In the genomic region with DNA sequence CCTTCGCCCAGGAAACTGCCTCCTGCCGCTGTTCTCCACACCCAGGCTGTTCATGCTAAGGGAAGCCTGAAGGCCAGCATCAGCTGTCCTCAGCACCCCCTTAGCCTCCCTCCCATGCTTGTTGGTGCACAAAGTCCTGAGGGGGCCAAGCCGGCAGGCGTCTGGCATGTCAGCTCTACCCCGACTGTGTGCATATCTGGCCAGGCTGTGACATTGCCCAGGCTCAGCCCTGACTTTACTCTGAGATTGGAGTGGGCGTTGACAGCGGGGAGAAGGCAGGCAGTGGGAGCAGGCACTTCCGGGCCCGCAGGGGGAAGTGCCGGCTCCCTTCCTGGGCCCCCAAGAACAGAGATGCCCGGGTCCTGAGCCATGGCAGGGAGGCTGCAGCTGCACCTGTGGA, we compare ENCODE assay signal across 19 cellular contexts.
"Had no signal": no experiment of that assay in that cellular context is flagged by ENCODE, and none has a peak within 500 bp of the region (broad histone marks: within the 10 kb centered on the region; RNA-seq: fewer than 3 reads in every experiment).

No MANE protein-coding gene starts in this region.

- H3K27ac ChIP-seq: ascending aorta, gastroesophageal sphincter, neutrophil, skin epidermis, VCaP had no signal

- ATAC-seq: gastroesophageal sphincter, left lobe of liver, mucosa of descending colon, sciatic nerve had no signal

- DNase-seq: activated CD4-positive, alpha-beta T cell treated with anti-CD3 and anti-CD28 coated beads for 4 hours; activated CD4-positive, alpha-beta T cell treated with anti-CD3 and anti-CD28 coated beads, Interleukin-2, amount 50 U/mL, for 4 hours; activated effector memory CD4-positive, alpha-beta T cell treated with Interleukin-2 at 50 U/mL for 16 hours; activated naive CD4-positive, alpha-beta T cell treated with Interleukin-2 at 50 U/mL for 16 hours; activated T-cell treated with anti-CD3 and anti-CD28 coated beads for 4 hours; caudate nucleus; cortex of kidney; mucosa of descending colon; stimulated activated CD4-positive, alpha-beta T cell treated with anti-CD3 and anti-CD28 coated beads, Interleukin-12 subunit alpha, Interleukin-12 subunit beta, amount 100 ng/mL, for 4 hours; stimulated activated CD4-positive, alpha-beta T cell treated with anti-CD3 and anti-CD28 coated beads, Interleukin-4, amount 100 ng/mL, for 1 hour; T-helper 1 cell had no signal

- H3K36me3 ChIP-seq: ascending aorta, gastroesophageal sphincter, neutrophil had no signal

- H3K27me3 ChIP-seq: ascending aorta, neutrophil had no signal

- H3K9me3 ChIP-seq: ascending aorta, gastroesophageal sphincter, mucosa of descending colon, neutrophil had no signal

- H3K4me1 ChIP-seq: ascending aorta, gastroesophageal sphincter had no signal

- H3K4me3 ChIP-seq: ascending aorta, gastroesophageal sphincter, lung, mucosa of descending colon, skin epidermis had no signal
